ENCODE assay signal across 1 cellular context in genomic region chr5:757931-758697, GRCh38.
A peak's percentile ranks its signal among the peaks of the same experiment; 100 is the strongest.
TF ChIP-seq lines count a peak whose summit lies in the region.

No MANE protein-coding gene starts in this region.

TF ChIP-seq in HepG2, 621 proteins besides CTCF, POLR2A, EP300 and RAD21 (continued from another document):
- TF ChIP-seq ZXDC (CRISPR knock-in tag; IDR thresholded peaks at IDR 0.05) (no peak), ZNF660 (CRISPR knock-in tag; IDR thresholded peaks at IDR 0.05; ENCODE audit: borderline replicate concordance, low read depth) (no peak), ARID4A (CRISPR knock-in tag; IDR thresholded peaks at IDR 0.05; ENCODE audit: borderline replicate concordance) (peak; percentile 40; the same call in 1 of the 2 replicates), HNF1B (CRISPR knock-in tag; IDR thresholded peaks at IDR 0.05) (peak; percentile 2; the same call in 1 of the 2 replicates), ZKSCAN1 (IDR thresholded peaks at IDR 0.05; ENCODE audit: low read length) (peak; percentile 8; the same call in 1 of the 2 replicates), THRA (CRISPR knock-in tag; IDR thresholded peaks at IDR 0.05; ENCODE audit: borderline replicate concordance) (peak; percentile 21; the same call in 1 of the 2 replicates), ZNF260 (CRISPR knock-in tag; IDR thresholded peaks at IDR 0.05; ENCODE audit: borderline replicate concordance, low read depth) (no peak), ZNF512B (CRISPR knock-in tag; IDR thresholded peaks at IDR 0.05; ENCODE audit: borderline replicate concordance) (no peak), ARNT2 (CRISPR knock-in tag; IDR thresholded peaks at IDR 0.05; ENCODE audit: low read depth) (no peak), IRX3 (CRISPR knock-in tag; IDR thresholded peaks at IDR 0.05; ENCODE audit: borderline replicate concordance, low read depth) (no peak), CCAR2 (optimal IDR thresholded peaks at IDR 0.05; ENCODE audit: low read depth, low read length) (no peak), ZSCAN30 (CRISPR knock-in tag; IDR thresholded peaks at IDR 0.05) (no peak), FOSL2 (CRISPR knock-in tag; IDR thresholded peaks at IDR 0.05) (no peak), MZF1 (CRISPR knock-in tag; IDR thresholded peaks at IDR 0.05; ENCODE audit: borderline replicate concordance) (no peak), ZNF34 (CRISPR knock-in tag; IDR thresholded peaks at IDR 0.05; ENCODE audit: borderline replicate concordance) (no peak), ZFP91 (CRISPR knock-in tag; IDR thresholded peaks at IDR 0.05; ENCODE audit: borderline replicate concordance) (0 out of 2 replicates have a peak, but pooled peaks have one; percentile 41), ERF (CRISPR knock-in tag; IDR thresholded peaks at IDR 0.05) (no peak), STAT6 (CRISPR knock-in tag; IDR thresholded peaks at IDR 0.05; ENCODE audit: borderline replicate concordance) (no peak), ZFP36 (IDR thresholded peaks at IDR 0.05; ENCODE audit: borderline replicate concordance, low read depth, low read length, partially characterized antibody) (peak; percentile 8), ZNF672 (CRISPR knock-in tag; IDR thresholded peaks at IDR 0.05) (no peak), CHCHD3 (CRISPR knock-in tag; IDR thresholded peaks at IDR 0.05) (no peak), KAT8 (CRISPR knock-in tag; IDR thresholded peaks at IDR 0.05) (no peak), CENPT (CRISPR knock-in tag; IDR thresholded peaks at IDR 0.05; ENCODE audit: low read depth) (no peak), ZNF446 (CRISPR knock-in tag; IDR thresholded peaks at IDR 0.05) (0 out of 2 replicates have a peak, but pooled peaks have one; percentile 34), RNF2 (conservative IDR thresholded peaks at IDR 0.05; ENCODE audit: low read depth) (peak; percentile 44; the same call in 1 of the 2 replicates), ZNF720 (CRISPR knock-in tag; IDR thresholded peaks at IDR 0.05) (no peak), RFX1 (IDR thresholded peaks at IDR 0.05) (peak; percentile 87), RXRA (CRISPR knock-in tag; IDR thresholded peaks at IDR 0.05) (peak; percentile 69; the same call in 1 of the 2 replicates), ZFY (CRISPR knock-in tag; IDR thresholded peaks at IDR 0.05) (0 out of 2 replicates have a peak, but pooled peaks have one; percentile 11), MYPOP (CRISPR knock-in tag; IDR thresholded peaks at IDR 0.05) (no peak), REL (CRISPR knock-in tag; conservative IDR thresholded peaks at IDR 0.05) (no peak)
